1 cellular context compared by ENCODE assay signal in genomic region chr1:12001249-12001917, GRCh38.
TF ChIP-seq lines count a peak whose summit lies in the region.

No MANE protein-coding gene starts in this region.

TF ChIP-seq in H1, 55 proteins besides CTCF, POLR2A, EP300 and RAD21:
- TF ChIP-seq GABPA (IDR thresholded peaks at IDR 0.05; ENCODE audit: borderline replicate concordance, insufficient read depth, low read length) (peak; percentile 56; the same call in 1 of the 2 replicates), JUN (IDR thresholded peaks at IDR 0.05; ENCODE audit: low read depth, low read length) (no peak), CEBPB (IDR thresholded peaks at IDR 0.05; ENCODE audit: low read depth, low read length) (peak; percentile 52; the same call in 1 of the 2 replicates), TAF7 (optimal IDR thresholded peaks at IDR 0.05; ENCODE audit: borderline replicate concordance, low read depth, low read length) (peak; percentile 41)
